In genomic region chr1:53956308-53957168, GRCh38 we compare ENCODE assay signal across 1 cellular context.
TF ChIP-seq lines count a peak whose summit lies in the region.

No MANE protein-coding gene starts in this region.

TF ChIP-seq in K562, 482 proteins besides CTCF, POLR2A, EP300 and RAD21 (continued from another document and continues in another):
- TF ChIP-seq ZNF407 (IDR thresholded peaks at IDR 0.05; ENCODE audit: low read depth) = no peak
- no peak for TF ChIP-seq CTBP1 (IDR thresholded peaks at IDR 0.05; ENCODE audit: borderline replicate concordance)
- TF ChIP-seq HNRNPH1 (optimal IDR thresholded peaks at IDR 0.05; ENCODE audit: low read depth, low read length) = no peak
- TF ChIP-seq SIX5 (IDR thresholded peaks at IDR 0.05; ENCODE audit: borderline replicate concordance in 1 of 2, insufficient read depth in 1 of 2, low read depth in 1 of 2, low read length in 2 of 2) = no peak
- TF ChIP-seq ZNF79 (CRISPR knock-in tag; IDR thresholded peaks at IDR 0.05; ENCODE audit: low read depth) = no peak
- no peak for TF ChIP-seq U2AF1 (optimal IDR thresholded peaks at IDR 0.05; ENCODE audit: low read depth, low read length)
- TF ChIP-seq RB1 (IDR thresholded peaks at IDR 0.05; ENCODE audit: low read depth) = no peak
- 0 out of 2 replicates have a peak, but pooled peaks have one; percentile 30 for TF ChIP-seq ELF2 (CRISPR knock-in tag; IDR thresholded peaks at IDR 0.05)
- TF ChIP-seq FOXA3 (CRISPR knock-in tag; conservative IDR thresholded peaks at IDR 0.05 in 1 of 2, IDR thresholded peaks at IDR 0.05 in 1 of 2) = peak; percentile 65 to 72; a peak in 2 of 4 replicates
- no peak for TF ChIP-seq STAT5A (IDR thresholded peaks at IDR 0.05; ENCODE audit: borderline replicate concordance, low read length)
- no peak for TF ChIP-seq CBFB (CRISPR knock-in tag; IDR thresholded peaks at IDR 0.05)
- TF ChIP-seq ILK (tag; IDR thresholded peaks at IDR 0.05; ENCODE audit: borderline replicate concordance, low read depth) = no peak
- TF ChIP-seq DNMT1 (IDR thresholded peaks at IDR 0.05) = no peak
- TF ChIP-seq BDP1 (IDR thresholded peaks at IDR 0.05; ENCODE audit: insufficient read depth, insufficient read length) = no peak
- TF ChIP-seq ZBTB2 (IDR thresholded peaks at IDR 0.05) = no peak
- no peak for TF ChIP-seq BRD4 (IDR thresholded peaks at IDR 0.05)
- TF ChIP-seq BMI1 (IDR thresholded peaks at IDR 0.05; ENCODE audit: low read length) = no peak
- no peak for TF ChIP-seq ZFP1 (CRISPR knock-in tag; IDR thresholded peaks at IDR 0.05)
- TF ChIP-seq ZNF280B (CRISPR knock-in tag; IDR thresholded peaks at IDR 0.05) = no peak
- TF ChIP-seq CEBPB (tag; IDR thresholded peaks at IDR 0.05) = peak; percentile 77
- no peak for TF ChIP-seq ZNF778 (CRISPR knock-in tag; IDR thresholded peaks at IDR 0.05)
- TF ChIP-seq BCOR (IDR thresholded peaks at IDR 0.05) = peak; percentile 58; the same call in 1 of the 2 replicates
- no peak for TF ChIP-seq GATAD2B (IDR thresholded peaks at IDR 0.05; ENCODE audit: borderline replicate concordance)
- TF ChIP-seq MCM7 (IDR thresholded peaks at IDR 0.05) = no peak
- no peak for TF ChIP-seq THRAP3 (IDR thresholded peaks at IDR 0.05; ENCODE audit: borderline replicate concordance)
- TF ChIP-seq ZBTB1 (CRISPR knock-in tag; IDR thresholded peaks at IDR 0.05; ENCODE audit: borderline replicate concordance, low read depth) = no peak
- TF ChIP-seq ZNF282 (CRISPR knock-in tag; IDR thresholded peaks at IDR 0.05) = no peak
- TF ChIP-seq SMAD2 (IDR thresholded peaks at IDR 0.05; ENCODE audit: low read depth, low read length) = no peak
- TF ChIP-seq SPI1 (IDR thresholded peaks at IDR 0.05; ENCODE audit: borderline replicate concordance, low read depth, low read length) = no peak
- no peak for TF ChIP-seq ARNT (IDR thresholded peaks at IDR 0.05)
- TF ChIP-seq ETS2 (tag; IDR thresholded peaks at IDR 0.05; ENCODE audit: borderline replicate concordance, poor library complexity, severe bottlenecking) = no peak
- peak; percentile 65; the same call in 1 of the 2 replicates for TF ChIP-seq ZBTB17 (CRISPR knock-in tag; IDR thresholded peaks at IDR 0.05)
- no peak for TF ChIP-seq ZNF398 (CRISPR knock-in tag; IDR thresholded peaks at IDR 0.05)
- TF ChIP-seq RBM25 (IDR thresholded peaks at IDR 0.05; ENCODE audit: low read depth, low read length, severe bottlenecking) = peak; percentile 65
- TF ChIP-seq AFF1 (IDR thresholded peaks at IDR 0.05; ENCODE audit: low read depth in 1 of 2, partially characterized antibody in 2 of 2) = no peak
- no peak for TF ChIP-seq SIN3A (IDR thresholded peaks at IDR 0.05; ENCODE audit: borderline replicate concordance in 2 of 2, control insufficient read depth in 1 of 2, low read depth in 2 of 2, low read length in 2 of 2)
- TF ChIP-seq CBX5 (IDR thresholded peaks at IDR 0.05; ENCODE audit: borderline replicate concordance, low read depth) = no peak
- TF ChIP-seq HMBOX1 (IDR thresholded peaks at IDR 0.05) = no peak
- no peak for TF ChIP-seq ZKSCAN3 (CRISPR knock-in tag; IDR thresholded peaks at IDR 0.05)
- TF ChIP-seq ZMIZ1 (IDR thresholded peaks at IDR 0.05; ENCODE audit: low read depth in 2 of 2, low read length in 2 of 2) = no peak
